Comparison of ENCODE assay signal across 19 cellular contexts in the genomic region with DNA sequence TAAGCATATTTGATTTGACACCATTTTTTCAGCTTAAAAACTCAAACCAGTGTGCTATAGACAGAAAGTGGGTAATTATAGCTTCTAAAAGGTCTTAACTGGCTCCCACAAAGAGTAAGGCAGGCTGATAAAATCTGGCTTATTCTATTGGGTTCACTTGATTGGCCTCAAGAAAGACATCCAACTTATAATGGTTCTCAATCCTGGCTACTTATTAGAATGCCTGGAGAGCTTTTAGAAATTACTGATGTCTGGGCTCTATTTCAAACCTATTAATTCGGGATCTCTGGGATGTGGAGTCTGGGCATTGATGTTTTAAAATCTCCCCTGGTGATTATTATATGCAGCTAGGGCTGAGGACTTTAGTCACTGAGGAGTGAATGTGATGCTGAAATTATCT.
"Had no signal": no experiment of that assay in that cellular context is flagged by ENCODE, and none has a peak within 500 bp of the region (broad histone marks: within the 10 kb centered on the region; RNA-seq: fewer than 3 reads in every experiment).

No MANE protein-coding gene starts in this region.

- DNase-seq: colonic mucosa; cortex of kidney; dermis blood vessel endothelial cell; dorsolateral prefrontal cortex; effector CD4-positive, alpha-beta T cell; effector CD8-positive, alpha-beta T cell; effector memory CD4-positive, alpha-beta T cell; effector memory CD8-positive, alpha-beta T cell; endodermal cell; erythroblast; esophagus squamous epithelium; foreskin fibroblast; foreskin keratinocyte; foreskin melanocyte; gastrocnemius medialis; glutamatergic neuron; head of caudate nucleus; heart left ventricle; heart right ventricle had no signal
